Comparison of ENCODE assay signal across 19 cellular contexts in the genomic region with DNA sequence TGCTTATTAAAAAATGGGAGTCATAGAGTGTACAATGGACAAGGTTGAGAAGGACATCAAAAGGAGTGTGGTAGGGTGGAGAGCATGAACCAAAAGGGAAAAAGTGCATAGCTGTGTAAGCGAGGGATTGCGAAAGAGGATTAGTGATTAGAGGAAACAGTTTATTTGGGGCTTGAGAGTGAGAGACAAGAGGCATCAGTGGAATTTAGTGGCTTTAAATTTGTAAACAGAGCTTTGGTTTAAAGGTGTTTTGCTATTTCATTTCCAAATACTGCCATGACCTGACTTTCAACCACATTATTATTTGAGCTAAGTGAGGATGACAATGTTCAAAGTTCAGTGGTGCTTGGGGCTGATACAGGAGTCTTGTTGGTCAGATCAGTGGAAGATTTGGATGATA. TPM values are rescaled to one million over a fixed set of nuclear protein-coding genes. Genes with fewer than 3 reads are reported as not detected.
DNase-seq lines count a peak whose midpoint lies in the region; ATAC-seq and TF ChIP-seq lines count a peak whose summit lies in the region.
"Had no signal": no experiment of that assay in that cellular context is flagged by ENCODE, and none has a peak within 500 bp of the region (broad histone marks: within the 10 kb centered on the region; RNA-seq: fewer than 3 reads in every experiment).

No MANE protein-coding gene starts in this region.

- TF ChIP-seq CTCF in AG09319 (IDR thresholded peaks at IDR 0.05; ENCODE audit: low read depth, low read length), result no peak

- no peak for ATAC-seq in HG02678 (IDR thresholded peaks at IDR 0.05; ENCODE audit: unreplicated experiment)

- peak; percentile 28 for DNase-seq in AG09319 (ENCODE audit: extremely low read depth, low read depth)
- DNase-seq in H4 (ENCODE audit: low spot score), result peak; percentile 28
- DNase-seq in SW480 (ENCODE audit: low spot score), result peak; percentile 41
- DNase-seq in kidney tubule cell (ENCODE audit: low spot score), result peak; percentile 22
- DNase-seq in activated T-cell treated with anti-CD3 and anti-CD28 coated beads, Interleukin-2, amount 50 U/mL, for 48 hours, result no peak
- DNase-seq in GOT3 (lab: John Stamatoyannopoulos, UW), result no peak
- DNase-seq in T-helper 1 cell, result no peak
- DNase-seq: activated CD4-positive, alpha-beta T cell treated with anti-CD3 and anti-CD28 coated beads, Interleukin-2, amount 50 U/mL, for 4 hours; activated gamma-delta T cell; anterior cingulate cortex; cerebellar nuclear complex; effector memory CD4-positive, alpha-beta T cell; EL; head of caudate nucleus; NCI-H2029 treated with DMSO at 0.1 percent for 48 hours; NCI-H510A; stimulated activated CD8-positive, alpha-beta memory T cell treated with anti-CD3 and anti-CD28 coated beads, Interleukin-4, amount 100 ng/mL, for 48 hours; WERI-Rb-1 had no signal

RNA-seq across cellular contexts. Expression of gene SLC16A7, which starts 53.4 kb away (rescaled TPM):
- total RNA-seq in H4 (2014; rRNA removed; shearing (Covaris generic)), result 10.8 and 21.9 TPM in 2 replicates

Comparison
In these comparisons a context has a peak if more than half of its experiments do, and no peak if none do; other contexts are left out.
1. DNase-seq: peak in AG09319 (single experiment), H4 (single experiment), SW480 (single experiment) and kidney tubule cell (single experiment); none in activated T-cell treated with anti-CD3 and anti-CD28 coated beads, Interleukin-2, amount 50 U/mL, for 48 hours (0 of 2), GOT3 (single experiment) and T-helper 1 cell (0 of 5).